Comparison of ENCODE assay signal across 16 cellular contexts in genomic region chr19:38726284-38726673, GRCh38. TPM values are rescaled to one million over a fixed set of nuclear protein-coding genes. Genes with fewer than 3 reads are reported as not detected.
DNase-seq lines count a peak whose midpoint lies in the region; ATAC-seq lines count a peak whose summit lies in the region.
"Had no signal": no experiment of that assay in that cellular context is flagged by ENCODE, and none has a peak within 500 bp of the region (broad histone marks: within the 10 kb centered on the region; RNA-seq: fewer than 3 reads in every experiment).

No MANE protein-coding gene starts in this region.

- ATAC-seq in activated CD8-positive, alpha-beta memory T cell treated with anti-CD3 and anti-CD28 coated beads, Interleukin-2, amount 10 ng/mL, durations not matched to agents 7 days and 5 days = no peak
- no peak for ATAC-seq in central memory CD8-positive, alpha-beta T cell (replicated peaks; ENCODE audit: extremely low read depth, poor library complexity, severe bottlenecking)
- ATAC-seq in left lobe of liver (peak; percentile 47), HG02763 (IDR thresholded peaks at IDR 0.05; ENCODE audit: unreplicated experiment) (no peak), GM19328 (IDR thresholded peaks at IDR 0.05; ENCODE audit: unreplicated experiment) (no peak)
- ATAC-seq in stimulated activated naive B cell treated with anti-CD40 and anti-IgM and Interleukin-4, amounts not matched to agents 10 μg/mL and 1 μg/mL and 100 μg/mL, for 72 hours (replicated peaks) = no peak
- ATAC-seq: mucosa of descending colon had no signal

- CTCF ChIA-PET in activated CD8-positive, alpha-beta memory T cell treated with anti-CD3 and anti-CD28 coated beads, Interleukin-2, amount 10 ng/mL, durations not matched to agents 7 days and 5 days (lab: Charles Lee) = interaction anchor here (1.6 kb wide), 1 partner anchor 323 kb away, joined by 6 read pairs; the partner anchor contains the start of gene FAM98C

- no peak for DNase-seq in activated CD8-positive, alpha-beta memory T cell treated with anti-CD3 and anti-CD28 coated beads, Interleukin-2, amount 10 ng/mL, durations not matched to agents 7 days and 5 days
- DNase-seq in activated CD8-positive, alpha-beta memory T cell treated with anti-CD3 and anti-CD28 coated beads for 24 hours = no peak
- no peak for DNase-seq in central memory CD8-positive, alpha-beta T cell (ENCODE audit: low spot score in 2 of 2)
- DNase-seq in left lobe of liver (ENCODE audit: low spot score) = no peak
- no peak for DNase-seq in stimulated activated naive B cell treated with anti-CD40 and anti-IgM and Interleukin-4, amounts not matched to agents 10 μg/mL and 1 μg/mL and 100 μg/mL, for 72 hours
- DNase-seq in NK-92 treated with Interleukin-12 subunit alpha and Interleukin-12 subunit beta, amount 100 ng/mL, for 24 hours (lab: John Stamatoyannopoulos, UW) = no peak
- DNase-seq: anterior cingulate cortex; CD4-positive, CD25-positive, alpha-beta regulatory T cell; colonic mucosa had no signal

- H3K9me3 Mint-ChIP-seq in activated CD8-positive, alpha-beta memory T cell treated with anti-CD3 and anti-CD28 coated beads, Interleukin-2, amount 10 ng/mL, durations not matched to agents 7 days and 5 days (ENCODE audit: low read depth) = no peaks in the 10 kb centered on the region
- no peaks in the 10 kb centered on the region for H3K9me3 Mint-ChIP-seq in central memory CD8-positive, alpha-beta T cell
- H3K9me3 Mint-ChIP-seq in stimulated activated naive B cell treated with anti-CD40 and anti-IgM and Interleukin-4, amounts not matched to agents 10 μg/mL and 1 μg/mL and 100 μg/mL, for 72 hours = no peaks in the 10 kb centered on the region
- H3K9me3 Mint-ChIP-seq: activated T-helper 2 cell treated with anti-CD3 and anti-CD28 coated beads, Interferon-gamma antibody, Interleukin-2, Interleukin-4, amounts not matched to agents 10 μg/mL and 5 μg/mL and 100 μg/mL, durations not matched to agents 14 hours and 24 hours and 36 hours; CD4-positive, CD25-positive, alpha-beta regulatory T cell; IgD-negative memory B cell; type B pancreatic cell had no signal

- peaks cover 26% of the 10 kb centered on the region for H3K36me3 Mint-ChIP-seq in activated CD8-positive, alpha-beta memory T cell treated with anti-CD3 and anti-CD28 coated beads, Interleukin-2, amount 10 ng/mL, durations not matched to agents 7 days and 5 days
- peaks cover 39% of the 10 kb centered on the region for H3K36me3 Mint-ChIP-seq in central memory CD8-positive, alpha-beta T cell (ENCODE audit: insufficient read depth)
- H3K36me3 Mint-ChIP-seq in stimulated activated naive B cell treated with anti-CD40 and anti-IgM and Interleukin-4, amounts not matched to agents 10 μg/mL and 1 μg/mL and 100 μg/mL, for 72 hours = peaks cover 42 to 54% of the 10 kb centered on the region in 2 donors
- H3K36me3 Mint-ChIP-seq: IgD-negative memory B cell had no signal

- H3K4me1 Mint-ChIP-seq in activated CD8-positive, alpha-beta memory T cell treated with anti-CD3 and anti-CD28 coated beads, Interleukin-2, amount 10 ng/mL, durations not matched to agents 7 days and 5 days = peaks cover 6% of the 10 kb centered on the region
- H3K4me1 Mint-ChIP-seq in central memory CD8-positive, alpha-beta T cell = peaks cover 19% of the 10 kb centered on the region
- H3K4me1 Mint-ChIP-seq in stimulated activated naive B cell treated with anti-CD40 and anti-IgM and Interleukin-4, amounts not matched to agents 10 μg/mL and 1 μg/mL and 100 μg/mL, for 72 hours = peaks cover 9 to 11% of the 10 kb centered on the region in 2 donors

- H3K4me3 Mint-ChIP-seq in activated CD8-positive, alpha-beta memory T cell treated with anti-CD3 and anti-CD28 coated beads, Interleukin-2, amount 10 ng/mL, durations not matched to agents 7 days and 5 days = no peak overlapping the region
- no peak overlapping the region for H3K4me3 Mint-ChIP-seq in central memory CD8-positive, alpha-beta T cell
- no peak overlapping the region for H3K4me3 Mint-ChIP-seq in stimulated activated naive B cell treated with anti-CD40 and anti-IgM and Interleukin-4, amounts not matched to agents 10 μg/mL and 1 μg/mL and 100 μg/mL, for 72 hours
- H3K4me3 Mint-ChIP-seq: CD4-positive, CD25-positive, alpha-beta regulatory T cell; type B pancreatic cell had no signal

- H3K27ac Mint-ChIP-seq in activated CD8-positive, alpha-beta memory T cell treated with anti-CD3 and anti-CD28 coated beads, Interleukin-2, amount 10 ng/mL, durations not matched to agents 7 days and 5 days = peak overlapping the region; percentile 49
- peak overlapping the region; percentile 4 for H3K27ac Mint-ChIP-seq in central memory CD8-positive, alpha-beta T cell (ENCODE audit: low read depth)
- peak overlapping the region; percentile 67 for H3K27ac Mint-ChIP-seq in stimulated activated naive B cell treated with anti-CD40 and anti-IgM and Interleukin-4, amounts not matched to agents 10 μg/mL and 1 μg/mL and 100 μg/mL, for 72 hours
- H3K27ac Mint-ChIP-seq: activated T-helper 2 cell treated with anti-CD3 and anti-CD28 coated beads, Interferon-gamma antibody, Interleukin-2, Interleukin-4, amounts not matched to agents 10 μg/mL and 5 μg/mL and 100 μg/mL, durations not matched to agents 14 hours and 24 hours and 36 hours; CD4-positive, CD25-positive, alpha-beta regulatory T cell; type B pancreatic cell had no signal

- H3K27me3 Mint-ChIP-seq in activated CD8-positive, alpha-beta memory T cell treated with anti-CD3 and anti-CD28 coated beads, Interleukin-2, amount 10 ng/mL, durations not matched to agents 7 days and 5 days = no peaks in the 10 kb centered on the region
- no peaks in the 10 kb centered on the region for H3K27me3 Mint-ChIP-seq in central memory CD8-positive, alpha-beta T cell
- H3K27me3 Mint-ChIP-seq in stimulated activated naive B cell treated with anti-CD40 and anti-IgM and Interleukin-4, amounts not matched to agents 10 μg/mL and 1 μg/mL and 100 μg/mL, for 72 hours = no peaks in the 10 kb centered on the region
- H3K27me3 Mint-ChIP-seq: CD4-positive, CD25-positive, alpha-beta regulatory T cell; IgD-negative memory B cell; type B pancreatic cell had no signal

RNA-seq across cellular contexts. Expression of gene CAPN12, which starts 18.0 kb away (rescaled TPM):
- 10 to 100 TPM in 1 of 2 experiments, 1 to 10 TPM in 1; 8.4 to 17.5 TPM for total RNA-seq in activated CD8-positive, alpha-beta memory T cell treated with anti-CD3 and anti-CD28 coated beads, Interleukin-2, amount 10 ng/mL, durations not matched to agents 7 days and 5 days
- 30.9 TPM for total RNA-seq in left lobe of liver
- total RNA-seq: osteocyte had no signal

RNA-seq across cellular contexts. Expression of gene LGALS7, which starts 47.0 kb away (rescaled TPM):
- not detected for total RNA-seq in activated CD8-positive, alpha-beta memory T cell treated with anti-CD3 and anti-CD28 coated beads, Interleukin-2, amount 10 ng/mL, durations not matched to agents 7 days and 5 days
- total RNA-seq in left lobe of liver = not detected
- total RNA-seq: activated T-helper 2 cell treated with anti-CD3 and anti-CD28 coated beads, Interferon-gamma antibody, Interleukin-2, Interleukin-4, amounts not matched to agents 10 μg/mL and 5 μg/mL and 100 μg/mL, durations not matched to agents 14 hours and 24 hours and 36 hours; CD4-positive, CD25-positive, alpha-beta regulatory T cell; colonic mucosa; mucosa of descending colon; osteocyte had no signal

Comparison
In these comparisons a context has a peak if more than half of its experiments do, and no peak if none do; other contexts are left out.
1. H3K27ac Mint-ChIP-seq: peak in every context shown above with its lines; median percentile 67 in stimulated activated naive B cell treated with anti-CD40 and anti-IgM and Interleukin-4, amounts not matched to agents 10 μg/mL and 1 μg/mL and 100 μg/mL, for 72 hours; 49 in activated CD8-positive, alpha-beta memory T cell treated with anti-CD3 and anti-CD28 coated beads, Interleukin-2, amount 10 ng/mL, durations not matched to agents 7 days and 5 days; 4 in central memory CD8-positive, alpha-beta T cell.